In the genomic region with DNA sequence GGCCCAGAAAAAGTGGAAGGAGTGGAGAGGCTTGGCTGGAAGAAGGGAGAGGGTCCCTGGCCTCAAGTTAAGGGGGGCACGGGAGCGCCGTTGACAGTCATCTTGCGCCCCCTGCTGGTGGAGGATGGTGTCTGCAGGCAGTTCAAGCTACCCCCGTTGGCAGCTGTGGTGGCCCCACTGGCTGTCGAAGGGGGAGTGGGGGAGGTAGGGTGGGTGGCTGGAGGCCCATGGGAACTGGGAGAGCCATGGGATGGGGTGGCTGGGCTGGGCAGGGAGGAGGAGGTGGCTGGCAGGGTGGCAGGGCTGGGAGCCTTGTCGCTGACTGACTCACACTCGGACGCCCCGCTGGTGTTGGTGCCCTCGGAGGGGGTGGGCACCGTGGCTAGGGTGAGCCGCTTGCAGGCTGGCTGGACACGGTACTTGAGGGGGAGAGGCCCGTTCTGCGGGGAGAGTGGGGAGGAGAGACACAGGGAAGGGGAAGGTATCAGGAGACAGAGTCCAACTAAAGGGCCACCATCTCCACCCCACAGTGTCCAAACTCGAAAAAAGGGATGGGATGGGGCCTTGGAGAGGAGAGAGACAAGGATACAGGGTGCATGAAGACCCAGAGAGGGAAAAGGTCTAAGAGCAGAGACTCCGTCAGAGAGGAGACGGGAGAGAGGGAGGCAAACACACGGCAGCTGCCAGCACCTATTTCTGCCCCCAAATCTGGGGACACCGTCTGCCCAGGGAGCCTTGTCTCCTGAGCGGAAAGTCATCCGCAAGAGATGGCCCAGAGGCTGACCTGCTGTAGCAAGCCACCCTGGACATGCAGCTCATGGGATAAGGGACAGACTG, we compare ENCODE assay signal across 1 cellular context.
TF ChIP-seq lines count a peak whose summit lies in the region.

No MANE protein-coding gene starts in this region.

TF ChIP-seq in H1, 55 proteins besides CTCF, POLR2A, EP300 and RAD21:
- no peak for TF ChIP-seq KDM5A (IDR thresholded peaks at IDR 0.05; ENCODE audit: low read length)
- TF ChIP-seq GABPA (IDR thresholded peaks at IDR 0.05; ENCODE audit: borderline replicate concordance, insufficient read depth, low read length) = peak; percentile 40; the same call in 1 of the 2 replicates
- peak; percentile 44 for TF ChIP-seq MAX (IDR thresholded peaks at IDR 0.05)
- peak; percentile 30; the same call in 1 of the 2 replicates for TF ChIP-seq POLR2AphosphoS5 (IDR thresholded peaks at IDR 0.05; ENCODE audit: low read depth, low read length)
- TF ChIP-seq ZNF274 (IDR thresholded peaks at IDR 0.05; ENCODE audit: borderline replicate concordance, extremely low read depth, low read length) = no peak
- TF ChIP-seq CREB1 (IDR thresholded peaks at IDR 0.05) = peak; percentile 51
- no peak for TF ChIP-seq ASH2L (IDR thresholded peaks at IDR 0.05; ENCODE audit: low read length)
- TF ChIP-seq TAF7 (optimal IDR thresholded peaks at IDR 0.05; ENCODE audit: borderline replicate concordance, low read depth, low read length) = no peak
TF ChIP-seq in H1: peak in this region for 4.
